Comparison of ENCODE assay signal across 9 cellular contexts in the genomic region with DNA sequence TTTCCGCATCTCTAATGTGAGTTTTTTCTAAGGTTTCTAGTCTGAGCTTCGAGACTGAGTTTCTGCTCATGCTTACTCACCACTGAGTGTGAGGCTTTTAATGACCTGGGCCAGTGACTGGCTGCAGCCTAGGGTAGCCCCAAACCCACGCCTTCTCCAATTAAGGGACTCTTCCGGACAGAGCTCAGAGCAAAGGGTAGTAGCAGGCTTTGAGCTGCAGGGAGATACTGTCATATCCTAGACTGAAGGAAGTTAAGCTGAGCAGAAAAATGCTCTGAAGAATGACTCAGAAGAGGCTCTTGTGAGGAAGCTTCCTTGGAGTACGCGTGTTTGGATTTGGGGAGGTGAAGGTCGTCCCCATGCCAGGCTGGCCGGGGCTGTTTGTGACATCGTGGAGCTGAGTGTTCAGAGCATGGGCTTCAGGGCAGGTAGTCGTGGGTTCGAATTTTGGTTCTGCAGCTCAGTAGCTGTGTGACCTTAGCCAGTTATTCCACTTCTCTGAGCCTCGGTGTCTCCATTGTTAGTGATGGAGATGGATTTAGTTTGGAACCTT. TPM values are rescaled to one million over a fixed set of nuclear protein-coding genes. Genes with fewer than 3 reads are reported as not detected.
DNase-seq lines count a peak whose midpoint lies in the region; ATAC-seq and TF ChIP-seq lines count a peak whose summit lies in the region.
"Had no signal": no experiment of that assay in that cellular context is flagged by ENCODE, and none has a peak within 500 bp of the region (broad histone marks: within the 10 kb centered on the region; RNA-seq: fewer than 3 reads in every experiment).

No MANE protein-coding gene starts in this region.

- WGBS in aorta, 2 donors: 79 to 82% methylated on average over 12 of the region's 12 CpGs

- H3K36me3 ChIP-seq in RWPE2 (ENCODE audit: low read depth) (no peaks in the 10 kb centered on the region), H7 (replicated peaks; ENCODE audit: control insufficient read depth, insufficient read depth, low read length) (no peaks in the 10 kb centered on the region; the same call in 1 of the 2 replicates), aorta (ENCODE audit: control insufficient read depth in 1 of 2, insufficient read depth in 2 of 2, low read length in 1 of 2) (no peaks in the 10 kb centered on the region)
- H3K36me3 ChIP-seq: pancreas had no signal

- H3K9me3 Mint-ChIP-seq in activated CD4-positive, alpha-beta T cell treated with anti-CD3 and anti-CD28 coated beads, Interleukin-2, amount 10 ng/mL, durations not matched to agents 24 days and 14 days: no peaks in the 10 kb centered on the region

- H3K4me3 ChIP-seq in RWPE2 (ENCODE audit: severe bottlenecking) (no peak overlapping the region), choroid plexus epithelial cell (ENCODE audit: low read depth, low read length) (no peak overlapping the region), H7 (ENCODE audit: insufficient read depth, low read depth, low read length) (no peak overlapping the region), aorta (ENCODE audit: low read length in 2 of 2) (no peak overlapping the region)
- H3K4me3 ChIP-seq: pancreas had no signal

- H3K9me3 ChIP-seq in RWPE2 (ENCODE audit: severe bottlenecking) (no peaks in the 10 kb centered on the region), aorta (ENCODE audit: control insufficient read depth, low read length) (no peaks in the 10 kb centered on the region)
- H3K9me3 ChIP-seq: pancreas had no signal

- peaks cover 21% of the 10 kb centered on the region for H3K36me3 Mint-ChIP-seq in activated CD4-positive, alpha-beta T cell treated with anti-CD3 and anti-CD28 coated beads, Interleukin-2, amount 10 ng/mL, durations not matched to agents 24 days and 14 days (ENCODE audit: low read depth)

- TF ChIP-seq CTCF in RWPE2 (IDR thresholded peaks at IDR 0.05; ENCODE audit: poor library complexity, severe bottlenecking): no peak
- TF ChIP-seq CTCF in choroid plexus epithelial cell (conservative IDR thresholded peaks at IDR 0.05; ENCODE audit: low read depth, low read length): peak; percentile 5

- H3K27me3 Mint-ChIP-seq in activated CD4-positive, alpha-beta T cell treated with anti-CD3 and anti-CD28 coated beads, Interleukin-2, amount 10 ng/mL, durations not matched to agents 24 days and 14 days: no peaks in the 10 kb centered on the region

- H3K27ac Mint-ChIP-seq in activated CD4-positive, alpha-beta T cell treated with anti-CD3 and anti-CD28 coated beads, Interleukin-2, amount 10 ng/mL, durations not matched to agents 24 days and 14 days: peak overlapping the region; percentile 90

- intact Hi-C loops in activated CD4-positive, alpha-beta T cell treated with anti-CD3 and anti-CD28 coated beads, Interleukin-2, amount 10 ng/mL, durations not matched to agents 24 days and 14 days (cut with micrococcal nuclease): no loop called here
- intact Hi-C loops in aorta (cut with DNase I): loop anchor here in 1 of 2 donors (5.0 kb wide), 1 partner anchor 49 kb away; no protein-coding TSS in a partner anchor

- H3K27ac ChIP-seq in RWPE2 (ENCODE audit: poor library complexity, severe bottlenecking): peak overlapping the region; percentile 7
- H3K27ac ChIP-seq in aorta (ENCODE audit: low read depth in 1 of 2, low read length in 2 of 2): peak overlapping the region in 1 of 2 donors; percentile 6
- H3K27ac ChIP-seq: pancreas had no signal

- no peaks in the 10 kb centered on the region for H3K27me3 ChIP-seq in RWPE2 (ENCODE audit: insufficient read depth, poor library complexity, severe bottlenecking)
- no peaks in the 10 kb centered on the region for H3K27me3 ChIP-seq in H7 (ENCODE audit: control insufficient read depth, insufficient read depth, low read length)
- H3K27me3 ChIP-seq in aorta (ENCODE audit: control insufficient read depth in 1 of 2, insufficient read depth in 2 of 2, low read length in 1 of 2): no peaks in the 10 kb centered on the region
- H3K27me3 ChIP-seq: pancreas had no signal

- peaks cover 55% of the 10 kb centered on the region for H3K4me1 Mint-ChIP-seq in activated CD4-positive, alpha-beta T cell treated with anti-CD3 and anti-CD28 coated beads, Interleukin-2, amount 10 ng/mL, durations not matched to agents 24 days and 14 days

- H3K4me1 ChIP-seq in RWPE2 (ENCODE audit: insufficient read depth, poor library complexity, severe bottlenecking) (peaks cover 14% of the 10 kb centered on the region), aorta (ENCODE audit: control insufficient read depth in 1 of 2, insufficient read depth in 2 of 2, low read length in 2 of 2) (no peaks in the 10 kb centered on the region)

- peak; percentile 80 for DNase-seq in activated CD4-positive, alpha-beta T cell treated with anti-CD3 and anti-CD28 coated beads, Interleukin-2, amount 10 ng/mL, durations not matched to agents 24 days and 14 days
- DNase-seq in activated CD4-positive, alpha-beta T cell treated with anti-CD3 and anti-CD28 coated beads, Interleukin-2, amount 50 U/mL, for 1 hour: no peak
- DNase-seq in RWPE2 (ENCODE audit: low spot score) (no peak), choroid plexus epithelial cell (ENCODE audit: low read depth) (peak; percentile 80), DMS114 treated with DMSO at 0.1 percent for 48 hours (lab: John Stamatoyannopoulos, UW; ENCODE audit: unreplicated experiment) (no peak), H7 (no peak), aorta (no peak)
- peak; percentile 43 for DNase-seq in stimulated activated CD8-positive, alpha-beta memory T cell treated with anti-CD3 and anti-CD28 coated beads, Interleukin-4, amount 100 ng/mL, for 48 hours
- DNase-seq: pancreas had no signal

- ATAC-seq in RWPE2 (ENCODE audit: low read depth): peak; percentile 66
- ATAC-seq in aorta (ENCODE audit: low FRiP score): no peak
- ATAC-seq: pancreas had no signal

- peak overlapping the region; percentile 61 for H3K4me3 Mint-ChIP-seq in activated CD4-positive, alpha-beta T cell treated with anti-CD3 and anti-CD28 coated beads, Interleukin-2, amount 10 ng/mL, durations not matched to agents 24 days and 14 days

RNA-seq across cellular contexts. Expression of gene USP20, which starts 3.5 kb away (rescaled TPM):
- total RNA-seq in activated CD4-positive, alpha-beta T cell treated with anti-CD3 and anti-CD28 coated beads, Interleukin-2, amount 10 ng/mL, durations not matched to agents 24 days and 14 days: 44.3 and 47.2 TPM in 2 replicates
- total RNA-seq in H7 (2014; rRNA removed; shearing (Covaris generic)): 15.8 and 16.3 TPM in 2 replicates
- total RNA-seq in aorta: 10 to 100 TPM; 36.4 to 54.2 TPM
- polyA plus RNA-seq in aorta: 100 to 1,000 TPM in 1 of 2 donors, 10 to 100 TPM in 1; 15.9 to 108 TPM

RNA-seq across cellular contexts. Expression of gene C9orf78, which starts 3.7 kb away (rescaled TPM):
- total RNA-seq in activated CD4-positive, alpha-beta T cell treated with anti-CD3 and anti-CD28 coated beads, Interleukin-2, amount 10 ng/mL, durations not matched to agents 24 days and 14 days: 59.9 and 60.9 TPM in 2 replicates
- 39.7 and 47.0 TPM in 2 replicates for total RNA-seq in H7 (2014; rRNA removed; shearing (Covaris generic))
- 10 to 100 TPM; 33.8 to 38.1 TPM for total RNA-seq in aorta
- polyA plus RNA-seq in aorta: 10 to 100 TPM; 67.5 to 93.0 TPM

RNA-seq across cellular contexts. Expression of gene TOR1A, which starts 14.8 kb away (rescaled TPM):
- 55.1 and 60.5 TPM in 2 replicates for total RNA-seq in activated CD4-positive, alpha-beta T cell treated with anti-CD3 and anti-CD28 coated beads, Interleukin-2, amount 10 ng/mL, durations not matched to agents 24 days and 14 days
- 22.9 and 27.1 TPM in 2 replicates for total RNA-seq in H7 (2014; rRNA removed; shearing (Covaris generic))
- total RNA-seq in aorta: 10 to 100 TPM; 27.1 to 29.0 TPM
- 10 to 100 TPM; 25.2 to 25.7 TPM for polyA plus RNA-seq in aorta

RNA-seq across cellular contexts. Expression of gene TOR1B, which starts 35.8 kb away (rescaled TPM):
- total RNA-seq in activated CD4-positive, alpha-beta T cell treated with anti-CD3 and anti-CD28 coated beads, Interleukin-2, amount 10 ng/mL, durations not matched to agents 24 days and 14 days: 22.7 and 24.1 TPM in 2 replicates
- total RNA-seq in H7 (2014; rRNA removed; shearing (Covaris generic)): 17.9 and 18.2 TPM in 2 replicates
- total RNA-seq in aorta: 10 to 100 TPM; 20.4 to 24.3 TPM
- 10 to 100 TPM; 11.4 to 19.5 TPM for polyA plus RNA-seq in aorta

Comparison
In these comparisons a context has a peak if more than half of its experiments do, and no peak if none do; other contexts are left out.
1. DNase-seq: peak in activated CD4-positive, alpha-beta T cell treated with anti-CD3 and anti-CD28 coated beads, Interleukin-2, amount 10 ng/mL, durations not matched to agents 24 days and 14 days (single experiment), choroid plexus epithelial cell (single experiment) and stimulated activated CD8-positive, alpha-beta memory T cell treated with anti-CD3 and anti-CD28 coated beads, Interleukin-4, amount 100 ng/mL, for 48 hours (single experiment); none in activated CD4-positive, alpha-beta T cell treated with anti-CD3 and anti-CD28 coated beads, Interleukin-2, amount 50 U/mL, for 1 hour (single experiment), RWPE2 (single experiment), DMS114 treated with DMSO at 0.1 percent for 48 hours (single experiment), H7 (single experiment) and aorta (0 of 2).